Comparison of ENCODE assay signal across 8 cellular contexts in genomic region chr6:146700078-146700686, GRCh38.
DNase-seq lines count a peak whose midpoint lies in the region; ATAC-seq and TF ChIP-seq lines count a peak whose summit lies in the region.

No MANE protein-coding gene starts in this region.

- ATAC-seq in GM19467 (IDR thresholded peaks at IDR 0.05; ENCODE audit: unreplicated experiment), result peak; percentile 87
- peak; percentile 72 for ATAC-seq in HG03521 (IDR thresholded peaks at IDR 0.05; ENCODE audit: unreplicated experiment)

- no peaks in the 10 kb centered on the region for H3K27me3 ChIP-seq in neutrophil

- no peak overlapping the region for H3K4me3 ChIP-seq in fibroblast of pulmonary artery (replicated peaks; ENCODE audit: low read depth, low read length)
- H3K4me3 ChIP-seq in neutrophil (ENCODE audit: low read depth in 1 of 2, low read length in 1 of 2), result no peak overlapping the region

- H3K4me1 ChIP-seq in neutrophil (ENCODE audit: control insufficient read depth in 1 of 2, insufficient read depth in 1 of 2, low read depth in 1 of 2, low read length in 1 of 2), result no peaks in the 10 kb centered on the region

- H3K9me3 ChIP-seq in neutrophil, result no peaks in the 10 kb centered on the region

- no peaks in the 10 kb centered on the region for H3K36me3 ChIP-seq in neutrophil

- TF ChIP-seq CTCF in fibroblast of pulmonary artery (IDR thresholded peaks at IDR 0.05; ENCODE audit: low read length, missing control alignments) (peak; percentile 72), neutrophil (IDR thresholded peaks at IDR 0.05) (peak; percentile 72)

- peak; percentile 12 for DNase-seq in DMS79 treated with DMSO at 0.1 percent for 48 hours (lab: John Stamatoyannopoulos, UW)
- peak; percentile 18 for DNase-seq in NCI-H524 treated with DMSO at 0.1 percent for 48 hours (lab: John Stamatoyannopoulos, UW)
- DNase-seq in activated CD4-positive, alpha-beta T cell treated with anti-CD3 and anti-CD28 coated beads, Interleukin-2, amount 50 U/mL, for 48 hours, result peak; percentile 20 to 45
- DNase-seq in fibroblast of pulmonary artery (ENCODE audit: low read depth), result peak; percentile 92
- no peak for DNase-seq in activated effector memory CD4-positive, alpha-beta T cell treated with anti-CD3 and anti-CD28 coated beads, Interleukin-2, amount 50 U/mL, for 16 hours

- no peak overlapping the region for H3K27ac ChIP-seq in neutrophil
